ENCODE assay signal across 10 cellular contexts in the genomic region with DNA sequence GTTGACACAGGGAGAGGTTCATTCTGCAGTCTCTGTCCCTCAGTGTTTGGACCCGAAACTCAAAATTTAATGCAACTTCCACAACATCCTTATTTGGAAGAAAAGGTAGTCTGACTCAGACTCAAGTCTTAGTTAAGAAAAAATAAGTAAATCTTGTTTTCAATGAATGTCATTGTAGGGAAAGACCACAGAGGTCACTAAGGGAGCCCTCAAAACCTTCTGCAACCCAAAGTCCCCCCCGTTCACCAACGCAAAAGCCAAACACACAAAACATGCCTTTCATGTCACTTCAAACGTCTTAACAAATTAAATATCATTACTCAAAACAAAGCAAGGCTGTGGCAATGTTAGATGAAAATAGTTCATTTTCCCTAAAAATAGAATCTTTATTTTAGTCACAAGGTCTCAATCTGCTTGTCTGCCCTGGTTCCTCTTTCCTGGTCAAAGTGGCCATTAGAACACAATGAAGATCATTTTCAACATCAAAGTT. TPM values are rescaled to one million over a fixed set of nuclear protein-coding genes. Genes with fewer than 3 reads are reported as not detected.
DNase-seq lines count a peak whose midpoint lies in the region; ATAC-seq and TF ChIP-seq lines count a peak whose summit lies in the region.
"Had no signal": no experiment of that assay in that cellular context is flagged by ENCODE, and none has a peak within 500 bp of the region (broad histone marks: within the 10 kb centered on the region; RNA-seq: fewer than 3 reads in every experiment).

No MANE protein-coding gene starts in this region.

- BruUV-seq in MCF 10A (replicated peaks; lab: Mats Ljungman, UMichigan) = no TSS peak

- H3K27ac Mint-ChIP-seq in MCF 10A (ENCODE audit: low read depth, unreplicated experiment) = peak overlapping the region; percentile 57
- H3K27ac Mint-ChIP-seq in stimulated activated naive B cell treated with anti-CD40 and anti-IgM and Interleukin-4, amounts not matched to agents 10 μg/mL and 1 μg/mL and 100 μg/mL, for 72 hours = peak overlapping the region; percentile 48

- no peaks in the 10 kb centered on the region for H3K36me3 Mint-ChIP-seq in MCF 10A (ENCODE audit: insufficient read depth, unreplicated experiment)
- H3K36me3 Mint-ChIP-seq in stimulated activated naive B cell treated with anti-CD40 and anti-IgM and Interleukin-4, amounts not matched to agents 10 μg/mL and 1 μg/mL and 100 μg/mL, for 72 hours = no peaks in the 10 kb centered on the region

- DNase-seq in MCF 10A (ENCODE audit: unreplicated experiment) (no peak), breast epithelium (ENCODE audit: low spot score in 2 of 2) (no peak), HT1080 (ENCODE audit: low read depth) (peak; percentile 61), omental fat pad (ENCODE audit: low spot score) (no peak), T1000 (lab: John Stamatoyannopoulos, UW) (no peak)
- DNase-seq in stimulated activated naive B cell treated with anti-CD40 and anti-IgM and Interleukin-4, amounts not matched to agents 10 μg/mL and 1 μg/mL and 100 μg/mL, for 72 hours = peak; percentile 22
- no peak for DNase-seq in activated naive CD4-positive, alpha-beta T cell treated with anti-CD3 and anti-CD28 coated beads, Interleukin-2, amount 50 U/mL, for 16 hours
- DNase-seq: activated naive CD4-positive, alpha-beta T cell; Peyer's patch had no signal

- H3K36me3 ChIP-seq in breast epithelium = no peaks in the 10 kb centered on the region
- H3K36me3 ChIP-seq: Peyer's patch had no signal

- no peaks in the 10 kb centered on the region for H3K9me3 Mint-ChIP-seq in MCF 10A (ENCODE audit: unreplicated experiment)
- H3K9me3 Mint-ChIP-seq in stimulated activated naive B cell treated with anti-CD40 and anti-IgM and Interleukin-4, amounts not matched to agents 10 μg/mL and 1 μg/mL and 100 μg/mL, for 72 hours = no peaks in the 10 kb centered on the region

- peaks cover 13% of the 10 kb centered on the region for H3K4me1 Mint-ChIP-seq in MCF 10A (ENCODE audit: insufficient read depth, unreplicated experiment)
- H3K4me1 Mint-ChIP-seq in stimulated activated naive B cell treated with anti-CD40 and anti-IgM and Interleukin-4, amounts not matched to agents 10 μg/mL and 1 μg/mL and 100 μg/mL, for 72 hours = peaks cover 14 to 18% of the 10 kb centered on the region in 2 donors

- H3K27me3 Mint-ChIP-seq in MCF 10A (ENCODE audit: insufficient read depth, unreplicated experiment) = peaks cover 26% of the 10 kb centered on the region
- H3K27me3 Mint-ChIP-seq in stimulated activated naive B cell treated with anti-CD40 and anti-IgM and Interleukin-4, amounts not matched to agents 10 μg/mL and 1 μg/mL and 100 μg/mL, for 72 hours = peaks cover 3 to 4% of the 10 kb centered on the region in 2 donors

- no peaks in the 10 kb centered on the region for H3K27me3 ChIP-seq in breast epithelium
- H3K27me3 ChIP-seq: Peyer's patch had no signal

- H3K4me3 ChIP-seq in breast epithelium = no peak overlapping the region
- H3K4me3 ChIP-seq: Peyer's patch had no signal

- TF ChIP-seq CTCF in MCF 10A (IDR thresholded peaks at IDR 0.05; ENCODE audit: unreplicated experiment) = no peak
- no peak for TF ChIP-seq CTCF in breast epithelium (IDR thresholded peaks at IDR 0.05)
- TF ChIP-seq CTCF in omental fat pad (IDR thresholded peaks at IDR 0.05) = no peak

- POLR2A ChIA-PET in MCF 10A (lab: Yijun Ruan, JAX) = interaction anchor here (1.2 kb wide), 1 partner anchor 403 kb away, joined by 3 read pairs; no protein-coding TSS in a partner anchor

- H3K27ac ChIP-seq in breast epithelium = no peak overlapping the region
- H3K27ac ChIP-seq: Peyer's patch had no signal

- CTCF ChIA-PET in MCF 10A (lab: Yijun Ruan, JAX) = interaction anchor here (0.5 to 5.2 kb wide), 3 partner anchors 9 to 1854 kb away, joined by 3 to 31 read pairs (median 15); partner anchors contain the start of gene OXTR

- intact Hi-C loops in MCF 10A (cut with micrococcal nuclease) = no loop called here
- intact Hi-C loops in breast epithelium (cut with DNase I; ENCODE audit: low total_unique reads) = no loop called here

- H3K4me3 Mint-ChIP-seq in MCF 10A (ENCODE audit: unreplicated experiment) = no peak overlapping the region
- peak overlapping the region in 1 of 2 donors; percentile 18 for H3K4me3 Mint-ChIP-seq in stimulated activated naive B cell treated with anti-CD40 and anti-IgM and Interleukin-4, amounts not matched to agents 10 μg/mL and 1 μg/mL and 100 μg/mL, for 72 hours

- no peaks in the 10 kb centered on the region for H3K4me1 ChIP-seq in breast epithelium
- H3K4me1 ChIP-seq: Peyer's patch had no signal

- TF ChIP-seq POLR2A in breast epithelium (IDR thresholded peaks at IDR 0.05) = no peak

- peak; percentile 58 for ATAC-seq in HG02798 (IDR thresholded peaks at IDR 0.05; ENCODE audit: poor library complexity, unreplicated experiment)
- peak; percentile 82 to 87 for ATAC-seq in stimulated activated naive B cell treated with anti-CD40 and anti-IgM and Interleukin-4, amounts not matched to agents 10 μg/mL and 1 μg/mL and 100 μg/mL, for 72 hours (replicated peaks)
- ATAC-seq in omental fat pad (ENCODE audit: low FRiP score) = no peak

- no peaks in the 10 kb centered on the region for H3K9me3 ChIP-seq in breast epithelium
- H3K9me3 ChIP-seq: Peyer's patch had no signal

RNA-seq across cellular contexts. Expression of gene SSUH2, which starts 20.9 kb away (rescaled TPM):
- total RNA-seq in MCF 10A (2022) = 0.32 and 0.51 TPM in 2 replicates
- total RNA-seq in breast epithelium = under 1 TPM in 2 of 3 donors, not detected in 1; 0.15 to 0.33 TPM
- 0.37 TPM in 1 of 2 replicates, not detected in the other for total RNA-seq in HT1080 (2014; rRNA removed; shearing (Covaris generic))
- polyA plus RNA-seq in HT1080 (2015; cell fraction: cytosol; rRNA removed) = 0.06 and 0.17 TPM in 2 replicates
- 0.28 and 0.49 TPM in 2 replicates for polyA plus RNA-seq in HT1080 (2015; cell fraction: nucleus; rRNA removed)
- total RNA-seq in omental fat pad = 1 to 10 TPM in 1 of 4 donors, under 1 TPM in 1, not detected in 2; 0.50 to 1.9 TPM

Comparison
In these comparisons a context has a peak if more than half of its experiments do, and no peak if none do; other contexts are left out.
1. DNase-seq: peak in HT1080 (single experiment) and stimulated activated naive B cell treated with anti-CD40 and anti-IgM and Interleukin-4, amounts not matched to agents 10 μg/mL and 1 μg/mL and 100 μg/mL, for 72 hours (single experiment); none in MCF 10A (single experiment), breast epithelium (0 of 2), omental fat pad (single experiment), T1000 (single experiment) and activated naive CD4-positive, alpha-beta T cell treated with anti-CD3 and anti-CD28 coated beads, Interleukin-2, amount 50 U/mL, for 16 hours (single experiment).